1 cellular context compared by ENCODE assay signal in genomic region chr1:203272633-203273205, GRCh38.
TF ChIP-seq lines count a peak whose summit lies in the region.

No MANE protein-coding gene starts in this region.

TF ChIP-seq in GM23338, 12 proteins besides CTCF, POLR2A, EP300 and RAD21 (continued from another document):
- TF ChIP-seq, protein P1, sequence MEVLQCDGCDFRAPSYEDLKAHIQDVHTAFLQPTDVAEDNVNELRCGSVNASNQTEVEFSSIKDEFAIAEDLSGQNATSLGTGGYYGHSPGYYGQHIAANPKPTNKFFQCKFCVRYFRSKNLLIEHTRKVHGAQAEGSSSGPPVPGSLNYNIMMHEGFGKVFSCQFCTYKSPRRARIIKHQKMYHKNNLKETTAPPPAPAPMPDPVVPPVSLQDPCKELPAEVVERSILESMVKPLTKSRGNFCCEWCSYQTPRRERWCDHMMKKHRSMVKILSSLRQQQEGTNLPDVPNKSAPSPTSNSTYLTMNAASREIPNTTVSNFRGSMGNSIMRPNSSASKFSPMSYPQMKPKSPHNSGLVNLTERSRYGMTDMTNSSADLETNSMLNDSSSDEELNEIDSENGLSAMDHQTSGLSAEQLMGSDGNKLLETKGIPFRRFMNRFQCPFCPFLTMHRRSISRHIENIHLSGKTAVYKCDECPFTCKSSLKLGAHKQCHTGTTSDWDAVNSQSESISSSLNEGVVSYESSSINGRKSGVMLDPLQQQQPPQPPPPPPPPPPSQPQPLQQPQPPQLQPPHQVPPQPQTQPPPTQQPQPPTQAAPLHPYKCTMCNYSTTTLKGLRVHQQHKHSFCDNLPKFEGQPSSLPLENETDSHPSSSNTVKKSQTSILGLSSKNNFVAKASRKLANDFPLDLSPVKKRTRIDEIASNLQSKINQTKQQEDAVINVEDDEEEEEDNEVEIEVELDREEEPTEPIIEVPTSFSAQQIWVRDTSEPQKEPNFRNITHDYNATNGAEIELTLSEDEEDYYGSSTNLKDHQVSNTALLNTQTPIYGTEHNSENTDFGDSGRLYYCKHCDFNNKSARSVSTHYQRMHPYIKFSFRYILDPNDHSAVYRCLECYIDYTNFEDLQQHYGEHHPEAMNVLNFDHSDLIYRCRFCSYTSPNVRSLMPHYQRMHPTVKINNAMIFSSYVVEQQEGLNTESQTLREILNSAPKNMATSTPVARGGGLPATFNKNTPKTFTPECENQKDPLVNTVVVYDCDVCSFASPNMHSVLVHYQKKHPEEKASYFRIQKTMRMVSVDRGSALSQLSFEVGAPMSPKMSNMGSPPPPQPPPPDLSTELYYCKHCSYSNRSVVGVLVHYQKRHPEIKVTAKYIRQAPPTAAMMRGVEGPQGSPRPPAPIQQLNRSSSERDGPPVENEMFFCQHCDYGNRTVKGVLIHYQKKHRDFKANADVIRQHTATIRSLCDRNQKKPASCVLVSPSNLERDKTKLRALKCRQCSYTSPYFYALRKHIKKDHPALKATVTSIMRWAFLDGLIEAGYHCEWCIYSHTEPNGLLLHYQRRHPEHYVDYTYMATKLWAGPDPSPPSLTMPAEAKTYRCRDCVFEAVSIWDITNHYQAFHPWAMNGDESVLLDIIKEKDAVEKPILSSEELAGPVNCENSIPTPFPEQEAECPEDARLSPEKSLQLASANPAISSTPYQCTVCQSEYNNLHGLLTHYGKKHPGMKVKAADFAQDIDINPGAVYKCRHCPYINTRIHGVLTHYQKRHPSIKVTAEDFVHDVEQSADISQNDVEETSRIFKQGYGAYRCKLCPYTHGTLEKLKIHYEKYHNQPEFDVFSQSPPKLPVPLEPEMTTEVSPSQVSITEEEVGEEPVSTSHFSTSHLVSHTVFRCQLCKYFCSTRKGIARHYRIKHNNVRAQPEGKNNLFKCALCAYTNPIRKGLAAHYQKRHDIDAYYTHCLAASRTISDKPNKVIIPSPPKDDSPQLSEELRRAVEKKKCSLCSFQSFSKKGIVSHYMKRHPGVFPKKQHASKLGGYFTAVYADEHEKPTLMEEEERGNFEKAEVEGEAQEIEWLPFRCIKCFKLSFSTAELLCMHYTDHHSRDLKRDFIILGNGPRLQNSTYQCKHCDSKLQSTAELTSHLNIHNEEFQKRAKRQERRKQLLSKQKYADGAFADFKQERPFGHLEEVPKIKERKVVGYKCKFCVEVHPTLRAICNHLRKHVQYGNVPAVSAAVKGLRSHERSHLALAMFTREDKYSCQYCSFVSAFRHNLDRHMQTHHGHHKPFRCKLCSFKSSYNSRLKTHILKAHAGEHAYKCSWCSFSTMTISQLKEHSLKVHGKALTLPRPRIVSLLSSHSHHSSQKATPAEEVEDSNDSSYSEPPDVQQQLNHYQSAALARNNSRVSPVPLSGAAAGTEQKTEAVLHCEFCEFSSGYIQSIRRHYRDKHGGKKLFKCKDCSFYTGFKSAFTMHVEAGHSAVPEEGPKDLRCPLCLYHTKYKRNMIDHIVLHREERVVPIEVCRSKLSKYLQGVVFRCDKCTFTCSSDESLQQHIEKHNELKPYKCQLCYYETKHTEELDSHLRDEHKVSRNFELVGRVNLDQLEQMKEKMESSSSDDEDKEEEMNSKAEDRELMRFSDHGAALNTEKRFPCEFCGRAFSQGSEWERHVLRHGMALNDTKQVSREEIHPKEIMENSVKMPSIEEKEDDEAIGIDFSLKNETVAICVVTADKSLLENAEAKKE (CRISPR knock-in tag; IDR thresholded peaks at IDR 0.05) = no peak
- TF ChIP-seq ZNF114 (CRISPR knock-in tag; IDR thresholded peaks at IDR 0.05) (no peak), EZH2phosphoT487 (IDR thresholded peaks at IDR 0.05; ENCODE audit: unreplicated experiment) (no peak)
TF ChIP-seq in GM23338: peak in this region for 0.
